In genomic region chr6:99364026-99364425, GRCh38 we compare ENCODE assay signal across 12 cellular contexts.
DNase-seq lines count a peak whose midpoint lies in the region; ATAC-seq lines count a peak whose summit lies in the region.
"Had no signal": no experiment of that assay in that cellular context is flagged by ENCODE, and none has a peak within 500 bp of the region (broad histone marks: within the 10 kb centered on the region; RNA-seq: fewer than 3 reads in every experiment).

No MANE protein-coding gene starts in this region.

- DNase-seq in activated gamma-delta T cell treated with Interleukin-2 at 50 U/mL for 16 hours (no peak), medulla oblongata (ENCODE audit: extremely low spot score) (no peak)
- DNase-seq in T-helper 2 cell treated with Interferon-gamma antibody and Interleukin-4, amounts not matched to agents 5 μg/mL and 100 μg/mL, for 36 hours (ENCODE audit: low spot score): no peak
- DNase-seq: activated CD8-positive, alpha-beta memory T cell treated with anti-CD3 and anti-CD28 coated beads for 24 hours; endodermal cell; mammary epithelial cell; MV-4-11; substantia nigra had no signal

- ATAC-seq in GM18519 (IDR thresholded peaks at IDR 0.05; ENCODE audit: low FRiP score, unreplicated experiment): peak; percentile 93
- ATAC-seq in GM19452 (IDR thresholded peaks at IDR 0.05; ENCODE audit: unreplicated experiment): peak; percentile 79
- peak; percentile 91 for ATAC-seq in HG02884 (IDR thresholded peaks at IDR 0.05; ENCODE audit: unreplicated experiment)
- peak; percentile 94 for ATAC-seq in HG03558 (IDR thresholded peaks at IDR 0.05; ENCODE audit: extremely low read depth, unreplicated experiment)

- no peak overlapping the region for H3K27ac Mint-ChIP-seq in T-helper 2 cell treated with Interferon-gamma antibody and Interleukin-4, amounts not matched to agents 5 μg/mL and 100 μg/mL, for 36 hours
- H3K27ac Mint-ChIP-seq: endodermal cell had no signal

- H3K4me1 Mint-ChIP-seq in T-helper 2 cell treated with Interferon-gamma antibody and Interleukin-4, amounts not matched to agents 5 μg/mL and 100 μg/mL, for 36 hours (ENCODE audit: low read depth): peaks cover 14% of the 10 kb centered on the region
- H3K4me1 Mint-ChIP-seq: endodermal cell had no signal

- H3K36me3 Mint-ChIP-seq in T-helper 2 cell treated with Interferon-gamma antibody and Interleukin-4, amounts not matched to agents 5 μg/mL and 100 μg/mL, for 36 hours (ENCODE audit: low read depth): no peaks in the 10 kb centered on the region

- peaks cover 14% of the 10 kb centered on the region for H3K27me3 Mint-ChIP-seq in T-helper 2 cell treated with Interferon-gamma antibody and Interleukin-4, amounts not matched to agents 5 μg/mL and 100 μg/mL, for 36 hours (ENCODE audit: low read depth)

- H3K4me3 Mint-ChIP-seq in T-helper 2 cell treated with Interferon-gamma antibody and Interleukin-4, amounts not matched to agents 5 μg/mL and 100 μg/mL, for 36 hours: no peak overlapping the region
- H3K4me3 Mint-ChIP-seq: endodermal cell had no signal

- H3K9me3 Mint-ChIP-seq in T-helper 2 cell treated with Interferon-gamma antibody and Interleukin-4, amounts not matched to agents 5 μg/mL and 100 μg/mL, for 36 hours: no peaks in the 10 kb centered on the region
- H3K9me3 Mint-ChIP-seq: endodermal cell had no signal
